ENCODE assay signal across 9 cellular contexts in the genomic region with DNA sequence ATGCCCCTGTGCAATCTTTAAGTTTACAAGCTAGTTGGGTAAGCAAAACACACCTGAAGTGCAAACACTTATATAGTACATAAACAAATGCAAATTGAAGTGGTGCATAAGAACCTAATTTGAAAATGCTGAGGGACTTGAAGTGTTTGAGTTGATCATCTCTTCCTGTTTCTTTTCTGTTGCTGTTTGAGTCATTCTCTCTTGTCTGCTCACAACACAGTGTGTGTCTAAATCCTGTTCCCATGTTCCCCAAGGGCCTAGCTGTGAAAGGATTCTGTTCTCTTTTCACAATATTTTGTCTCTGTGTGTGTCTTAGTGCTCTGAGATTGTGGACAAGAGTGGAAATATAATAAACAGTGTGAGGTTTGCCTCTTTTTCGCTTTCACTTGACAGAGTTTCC. TPM values are rescaled to one million over a fixed set of nuclear protein-coding genes. Genes with fewer than 3 reads are reported as not detected.
A peak's percentile ranks its signal among the peaks of the same experiment; 100 is the strongest.
DNase-seq lines count a peak whose midpoint lies in the region; ATAC-seq, FAIRE-seq and TF ChIP-seq lines count a peak whose summit lies in the region.
"Had no signal": no experiment of that assay in that cellular context is flagged by ENCODE, and none has a peak within 500 bp of the region (broad histone marks: within the 10 kb centered on the region; RNA-seq: fewer than 3 reads in every experiment).

No MANE protein-coding gene starts in this region.

- H3K4me3 Mint-ChIP-seq in activated T-cell treated with anti-CD3 and anti-CD28 coated beads, Interleukin-2, amount 50 U/mL, for 72 hours: no peak overlapping the region

- H3K27ac ChIP-seq in PC-9 (no peak overlapping the region), transverse colon (peak overlapping the region in 3 of 4 donors; percentile 16 to 33 (median 23)), stomach (peak overlapping the region in 1 of 5 donors; percentile 39)

- POLR2A ChIA-PET in PC-9 (lab: Charles Lee; ENCODE audit: unreplicated experiment): no interaction called here

- H3F3A ChIP-seq in PC-9 (ENCODE audit: insufficient read depth, low read depth): no peaks in the 10 kb centered on the region; the same call in 1 of the 2 replicates

- H3K27ac Mint-ChIP-seq in activated T-cell treated with anti-CD3 and anti-CD28 coated beads, Interleukin-2, amount 50 U/mL, for 72 hours: no peak overlapping the region

- H3K27me3 Mint-ChIP-seq in activated T-cell treated with anti-CD3 and anti-CD28 coated beads, Interleukin-2, amount 50 U/mL, for 72 hours (ENCODE audit: low read depth): no peaks in the 10 kb centered on the region

- CTCF ChIA-PET in PC-9 (lab: Charles Lee): no interaction called here

- FAIRE-seq in urothelium cell line (lab: Jason Lieb, UNC): no peak

- H3K4me3 ChIP-seq in PC-9 (no peak overlapping the region), transverse colon (no peak overlapping the region), stomach (no peak overlapping the region)

- peak overlapping the region; percentile 50 for H2AFZ ChIP-seq in PC-9

- TF ChIP-seq CTCF in PC-9 (conservative IDR thresholded peaks at IDR 0.05): no peak
- TF ChIP-seq CTCF in transverse colon (IDR thresholded peaks at IDR 0.05): no peak
- TF ChIP-seq CTCF in stomach (IDR thresholded peaks at IDR 0.05): no peak

- TF ChIP-seq EP300 in transverse colon (IDR thresholded peaks at IDR 0.05; ENCODE audit: low read depth) (no peak), stomach (IDR thresholded peaks at IDR 0.05) (no peak)

- no peaks in the 10 kb centered on the region for H3K9me2 ChIP-seq in PC-9 (ENCODE audit: insufficient read depth)

- in situ Hi-C loops in transverse colon (cut with MboI; ENCODE audit: low pct_ligation_motif_present in 1 of 4, low pct_unique_long_range_greater_than_20kb in 1 of 4, low sequenced_read_pairs in 3 of 4): no loop called here

- H3K4me2 ChIP-seq in PC-9: no peak overlapping the region

- no TSS peak for BruUV-seq in PC-9 (replicated peaks; lab: Mats Ljungman, UMichigan)

- no peaks in the 10 kb centered on the region for H4K20me1 ChIP-seq in PC-9 (ENCODE audit: insufficient read depth)

- 63 to 67% methylated on average over 1 of the region's 1 CpG for WGBS in transverse colon (ENCODE audit: low coverage in 1 of 2), 2 donors
- 79 to 90% (median 84%) methylated on average over 1 of the region's 1 CpG for WGBS in stomach, 5 donors

- H3K27me3 ChIP-seq in PC-9 (ENCODE audit: insufficient read depth, low read depth) (no peaks in the 10 kb centered on the region), transverse colon (no peaks in the 10 kb centered on the region), stomach (no peaks in the 10 kb centered on the region)

- DNase-seq in activated T-cell treated with anti-CD3 and anti-CD28 coated beads, Interleukin-2, amount 50 U/mL, for 72 hours: no peak
- DNase-seq in activated T-cell treated with anti-CD3 and anti-CD28 coated beads for 4 hours (no peak), PC-9 (no peak), transverse colon (no peak), urothelium cell line (ENCODE audit: low spot score) (no peak), NCI-H1417 treated with DMSO at 0.1 percent for 48 hours (lab: John Stamatoyannopoulos, UW) (no peak), stomach (no peak)

- no peaks in the 10 kb centered on the region for H3K9me3 Mint-ChIP-seq in activated T-cell treated with anti-CD3 and anti-CD28 coated beads, Interleukin-2, amount 50 U/mL, for 72 hours

- peaks cover 15% of the 10 kb centered on the region for H3K4me1 ChIP-seq in PC-9 (replicated peaks; ENCODE audit: insufficient read depth)
- no peaks in the 10 kb centered on the region for H3K4me1 ChIP-seq in transverse colon
- no peaks in the 10 kb centered on the region for H3K4me1 ChIP-seq in stomach

- H3K4me1 Mint-ChIP-seq in activated T-cell treated with anti-CD3 and anti-CD28 coated beads, Interleukin-2, amount 50 U/mL, for 72 hours (ENCODE audit: low read depth): peaks cover 44% of the 10 kb centered on the region

- intact Hi-C loops in PC-9 (cut with micrococcal nuclease; ENCODE audit: unreplicated experiment) (no loop called here), transverse colon (cut with DNase I; ENCODE audit: low total_unique reads) (no loop called here), stomach (cut with DNase I; ENCODE audit: low total_unique reads) (no loop called here)

- peaks cover 15 to 18% of the 10 kb centered on the region in 2 donors for H3K36me3 Mint-ChIP-seq in activated T-cell treated with anti-CD3 and anti-CD28 coated beads, Interleukin-2, amount 50 U/mL, for 72 hours (ENCODE audit: insufficient read depth in 2 of 2)

- TF ChIP-seq POLR2A in transverse colon (IDR thresholded peaks at IDR 0.05) (no peak), stomach (IDR thresholded peaks at IDR 0.05) (no peak)

- peak; percentile 46 to 56 for ATAC-seq in activated T-cell treated with anti-CD3 and anti-CD28 coated beads, Interleukin-2, amount 50 U/mL, for 72 hours (replicated peaks in 1 of 2)
- ATAC-seq in HG02870 (IDR thresholded peaks at IDR 0.05; ENCODE audit: unreplicated experiment): peak; percentile 76

- no peaks in the 10 kb centered on the region for H3K36me3 ChIP-seq in PC-9 (ENCODE audit: low read depth)
- no peaks in the 10 kb centered on the region for H3K36me3 ChIP-seq in transverse colon
- no peaks in the 10 kb centered on the region for H3K36me3 ChIP-seq in stomach

- H3K9me3 ChIP-seq in PC-9 (ENCODE audit: insufficient read depth, low read depth): no peaks in the 10 kb centered on the region; the same call in 1 of the 2 replicates
- no peaks in the 10 kb centered on the region for H3K9me3 ChIP-seq in transverse colon
- no peaks in the 10 kb centered on the region for H3K9me3 ChIP-seq in stomach

- H3K79me2 ChIP-seq in PC-9 (ENCODE audit: low read depth): no peaks in the 10 kb centered on the region

RNA-seq across cellular contexts. Expression of a gene that starts 6.1 kb away (rescaled TPM):
- total RNA-seq in activated T-cell treated with anti-CD3 and anti-CD28 coated beads, Interleukin-2, amount 50 U/mL, for 72 hours: 10 to 100 TPM; 88.9 to 99.6 TPM
- total RNA-seq in PC-9 (2021): 0.11 and 0.20 TPM in 2 replicates
- 10 to 100 TPM in 2 of 4 donors, 1 to 10 TPM in 2; 5.5 to 24.3 (median 13.0) TPM for total RNA-seq in transverse colon
- total RNA-seq in stomach: 10 to 100 TPM in 1 of 5 donors, 1 to 10 TPM in 4; 5.7 to 57.2 (median 6.2) TPM
- polyA plus RNA-seq in stomach: 1 to 10 TPM in 2 of 3 donors, under 1 TPM in 1; 0.19 to 3.2 (median 1.6) TPM
- total RNA-seq: dermis microvascular lymphatic vessel endothelial cell had no signal

RNA-seq across cellular contexts. Expression of a gene that starts 47.1 kb away (rescaled TPM):
- 100 to 1,000 TPM; 360 to 597 TPM for total RNA-seq in activated T-cell treated with anti-CD3 and anti-CD28 coated beads, Interleukin-2, amount 50 U/mL, for 72 hours
- total RNA-seq in PC-9 (2021) (45.1 and 54.7 TPM in 2 replicates), transverse colon (not detected), stomach (not detected)
- 1 to 10 TPM in 1 of 3 donors, not detected in 2; 1.5 TPM for polyA plus RNA-seq in stomach
- total RNA-seq: dermis microvascular lymphatic vessel endothelial cell had no signal

Comparison
In these comparisons a context has a peak if more than half of its experiments do, and no peak if none do; other contexts are left out.
1. RNA of a gene that starts 47.1 kb away (total RNA-seq): 360 to 597 TPM in activated T-cell treated with anti-CD3 and anti-CD28 coated beads, Interleukin-2, amount 50 U/mL, for 72 hours and 45.1 to 54.7 TPM in PC-9; not detected in transverse colon and not detected in stomach; every median in the first group is over 10 times any median in the second.